Comparison of ENCODE assay signal across 8 cellular contexts in genomic region chr1:27392096-27392777, GRCh38. TPM values are rescaled to one million over a fixed set of nuclear protein-coding genes. Genes with fewer than 3 reads are reported as not detected.
DNase-seq lines count a peak whose midpoint lies in the region; ATAC-seq lines count a peak whose summit lies in the region.

TSS of gene GPR3 (plus strand) at chr1:27392622. CDS start at chr1:27393799, 1,177 bp downstream.

- H3K27me3 ChIP-seq in CD4-positive, CD25-positive, alpha-beta regulatory T cell (ENCODE audit: control insufficient read depth, insufficient read depth, low read length): no peaks in the 10 kb centered on the region

- H3K27me3 Mint-ChIP-seq in CD4-positive, CD25-positive, alpha-beta regulatory T cell: peaks cover 23% of the 10 kb centered on the region
- peaks cover 4 to 17% of the 10 kb centered on the region in 2 donors for H3K27me3 Mint-ChIP-seq in effector memory CD8-positive, alpha-beta T cell

- H3K9me3 ChIP-seq in CD4-positive, CD25-positive, alpha-beta regulatory T cell (ENCODE audit: control insufficient read depth in 2 of 2, low read length in 2 of 2): no peaks in the 10 kb centered on the region

- peaks cover 25% of the 10 kb centered on the region for H3K4me1 ChIP-seq in CD4-positive, CD25-positive, alpha-beta regulatory T cell (ENCODE audit: control insufficient read depth, insufficient read depth, low read length, poor library complexity, severe bottlenecking)

- H3K36me3 Mint-ChIP-seq in CD4-positive, CD25-positive, alpha-beta regulatory T cell: no peaks in the 10 kb centered on the region
- H3K36me3 Mint-ChIP-seq in effector memory CD8-positive, alpha-beta T cell (ENCODE audit: insufficient read depth): peaks cover 24% of the 10 kb centered on the region

- peak within 1 kb of the TSS; percentile 51 to 87 (median 86) for H3K4me3 Mint-ChIP-seq in CD4-positive, CD25-positive, alpha-beta regulatory T cell
- H3K4me3 Mint-ChIP-seq in effector memory CD8-positive, alpha-beta T cell: peak within 1 kb of the TSS; percentile 84 to 93

- peak within 1 kb of the TSS; percentile 66 to 97 (median 92) for H3K27ac Mint-ChIP-seq in CD4-positive, CD25-positive, alpha-beta regulatory T cell
- peak within 1 kb of the TSS; percentile 69 to 96 for H3K27ac Mint-ChIP-seq in effector memory CD8-positive, alpha-beta T cell

- H3K36me3 ChIP-seq in CD4-positive, CD25-positive, alpha-beta regulatory T cell (ENCODE audit: control insufficient read depth, insufficient read depth, low read length): no peaks in the 10 kb centered on the region

- H3K4me1 Mint-ChIP-seq in CD4-positive, CD25-positive, alpha-beta regulatory T cell: peaks cover 0 to 32% (median 19%) of the 10 kb centered on the region in 4 donors
- H3K4me1 Mint-ChIP-seq in effector memory CD8-positive, alpha-beta T cell (ENCODE audit: low read depth in 2 of 2): peaks cover 14 to 19% of the 10 kb centered on the region in 2 donors

- DNase-seq in CD4-positive, CD25-positive, alpha-beta regulatory T cell: peak; percentile 87 to 93 (median 92)
- DNase-seq in HS-5 (ENCODE audit: low read depth) (peak; percentile 66), mesenteric fat pad (ENCODE audit: low spot score) (peak; percentile 97)
- DNase-seq in NK-92 treated with Interleukin-12 subunit alpha and Interleukin-12 subunit beta, amount 100 ng/mL, for 24 hours (lab: John Stamatoyannopoulos, UW): peak; percentile 78
- peak; percentile 90 to 92 (median 92) for DNase-seq in activated CD8-positive, alpha-beta memory T cell treated with anti-CD3 and anti-CD28 coated beads for 48 hours (ENCODE audit: low read depth in 2 of 3, low spot score in 2 of 3)
- DNase-seq in effector memory CD8-positive, alpha-beta T cell: peak; percentile 85 to 89 (median 89)
- DNase-seq in stimulated activated CD8-positive, alpha-beta memory T cell treated with anti-CD3 and anti-CD28 coated beads, Interleukin-12 subunit alpha, Interleukin-12 subunit beta, amount 100 ng/mL, for 4 hours (ENCODE audit: low read depth): peak; percentile 88

- ATAC-seq in CD4-positive, CD25-positive, alpha-beta regulatory T cell (ENCODE audit: low read depth in 2 of 2): peak; percentile 90 to 91
- peak; percentile 70 for ATAC-seq in GM19452 (IDR thresholded peaks at IDR 0.05; ENCODE audit: unreplicated experiment)
- peak; percentile 92 for ATAC-seq in effector memory CD8-positive, alpha-beta T cell (replicated peaks)

- H3K9me3 Mint-ChIP-seq in CD4-positive, CD25-positive, alpha-beta regulatory T cell: peaks cover 0 to 1% (median 0%) of the 10 kb centered on the region in 7 donors
- no peaks in the 10 kb centered on the region for H3K9me3 Mint-ChIP-seq in effector memory CD8-positive, alpha-beta T cell

- peak within 1 kb of the TSS; percentile 33 for H3K27ac ChIP-seq in CD4-positive, CD25-positive, alpha-beta regulatory T cell (ENCODE audit: insufficient read depth, low read length, poor library complexity, severe bottlenecking)

- H3K4me3 ChIP-seq in CD4-positive, CD25-positive, alpha-beta regulatory T cell (ENCODE audit: low read depth, low read length): peak within 1 kb of the TSS; percentile 32

RNA-seq across cellular contexts. Expression of gene GPR3, which starts in this region (rescaled TPM):
- total RNA-seq in CD4-positive, CD25-positive, alpha-beta regulatory T cell: 0.47 TPM
- polyA plus RNA-seq in CD4-positive, CD25-positive, alpha-beta regulatory T cell: under 1 TPM in 2 of 4 donors, not detected in 2; 0.07 to 0.21 TPM
- total RNA-seq in mesenteric fat pad: 0.51 TPM

Comparison
In these comparisons a context has a peak if more than half of its experiments do, and no peak if none do; other contexts are left out.
1. Peak in every context shown above with its lines: DNase-seq, ATAC-seq, H3K4me3 ChIP-seq and H3K27ac ChIP-seq.
2. Peak in DNase-seq, ATAC-seq, H3K4me3 ChIP-seq and H3K27ac ChIP-seq in CD4-positive, CD25-positive, alpha-beta regulatory T cell; RNA of the gene not detected or under 1 TPM.
3. Peak in DNase-seq in mesenteric fat pad; RNA of the gene not detected or under 1 TPM.